Comparison of ENCODE assay signal across 8 cellular contexts in genomic region chr5:71533614-71534013, GRCh38. TPM values are rescaled to one million over a fixed set of nuclear protein-coding genes. Genes with fewer than 3 reads are reported as not detected.
DNase-seq lines count a peak whose midpoint lies in the region; ATAC-seq and TF ChIP-seq lines count a peak whose summit lies in the region.

No MANE protein-coding gene starts in this region.

- no peak overlapping the region for H4K91ac ChIP-seq in mesenchymal stem cell (ENCODE audit: low read length)

- no peak overlapping the region for H2BK5ac ChIP-seq in mesenchymal stem cell (ENCODE audit: low read depth, low read length, poor library complexity, severe bottlenecking)

- H3K4me2 ChIP-seq in mesenchymal stem cell (ENCODE audit: low read length, poor library complexity, severe bottlenecking) = no peak overlapping the region

- intact Hi-C loops in body of pancreas (cut with DNase I) = no loop called here

- 100% methylated on average over 1 of the region's 1 CpG for WGBS in mesenchymal stem cell
- 100% methylated on average over 1 of the region's 1 CpG for WGBS in body of pancreas, 2 donors

- H3K27ac ChIP-seq in mesenchymal stem cell (ENCODE audit: low read length, poor library complexity, severe bottlenecking) (no peak overlapping the region), body of pancreas (no peak overlapping the region)

- H2AFZ ChIP-seq in mesenchymal stem cell (ENCODE audit: low read depth, low read length) = no peak overlapping the region

- H2AK5ac ChIP-seq in mesenchymal stem cell (ENCODE audit: low read length, severe bottlenecking) = no peak overlapping the region

- TF ChIP-seq CTCF in HFF-Myc (IDR thresholded peaks at IDR 0.05; ENCODE audit: low read depth, low read length, missing control alignments) = no peak
- TF ChIP-seq CTCF in type B pancreatic cell (conservative IDR thresholded peaks at IDR 0.05) = no peak
- TF ChIP-seq CTCF in body of pancreas (IDR thresholded peaks at IDR 0.05) = no peak

- DNase-seq in EL (peak; percentile 40), HFF-Myc (ENCODE audit: extremely low read depth, low read depth) (peak; percentile 10), amniotic epithelial cell (ENCODE audit: low read depth) (peak; percentile 38), mesenchymal stem cell (peak; percentile 62), 8988T (no peak), NCI-H146 treated with DMSO at 0.1 percent for 48 hours (lab: John Stamatoyannopoulos, UW; ENCODE audit: unreplicated experiment) (no peak), type B pancreatic cell (ENCODE audit: extremely low spot score, unreplicated experiment) (no peak), body of pancreas (no peak)

- H3K23ac ChIP-seq in mesenchymal stem cell (ENCODE audit: low read length in 2 of 2) = no peak overlapping the region

- peaks cover 2% of the 10 kb centered on the region for H3K4me1 ChIP-seq in mesenchymal stem cell (ENCODE audit: control insufficient read depth, insufficient read depth, low read depth, low read length)
- H3K4me1 ChIP-seq in body of pancreas = no peaks in the 10 kb centered on the region

- H3K79me1 ChIP-seq in mesenchymal stem cell (replicated peaks; ENCODE audit: low read length, poor library complexity, severe bottlenecking) = peaks cover 22% of the 10 kb centered on the region

- H3K14ac ChIP-seq in mesenchymal stem cell (ENCODE audit: low read length in 2 of 2) = no peak overlapping the region

- H3K9me3 Mint-ChIP-seq in type B pancreatic cell = no peaks in the 10 kb centered on the region

- H3K27ac Mint-ChIP-seq in type B pancreatic cell = no peak overlapping the region

- H3K4me3 ChIP-seq in HFF-Myc (replicated peaks; ENCODE audit: low read depth, low read length) (no peak overlapping the region), mesenchymal stem cell (ENCODE audit: insufficient read depth in 1 of 2, low read depth in 1 of 2, low read length in 2 of 2) (no peak overlapping the region), body of pancreas (no peak overlapping the region)

- peaks cover 38% of the 10 kb centered on the region for H3K36me3 Mint-ChIP-seq in type B pancreatic cell

- H3K36me3 ChIP-seq in mesenchymal stem cell (ENCODE audit: control insufficient read depth in 1 of 2, insufficient read depth in 2 of 2, low read depth in 1 of 2, low read length in 2 of 2) (peaks cover 24 to 47% of the 10 kb centered on the region in 2 experiments), body of pancreas (replicated peaks in 1 of 2; ENCODE audit: insufficient read depth in 1 of 2, low read depth in 2 of 2) (peaks cover 0 to 3% of the 10 kb centered on the region in 2 donors)

- no peak overlapping the region for H3K4me3 Mint-ChIP-seq in type B pancreatic cell

- no peak overlapping the region for H4K8ac ChIP-seq in mesenchymal stem cell (ENCODE audit: low read length)

- H3K4ac ChIP-seq in mesenchymal stem cell (ENCODE audit: low read depth in 1 of 2, low read length in 2 of 2) = no peak overlapping the region

- no peaks in the 10 kb centered on the region for H3K9me3 ChIP-seq in mesenchymal stem cell (ENCODE audit: control insufficient read depth, low read length)
- H3K9me3 ChIP-seq in body of pancreas = no peaks in the 10 kb centered on the region

- no peak for ATAC-seq in body of pancreas

- no peak overlapping the region for H2BK12ac ChIP-seq in mesenchymal stem cell (ENCODE audit: low read length in 2 of 2)

- H3K18ac ChIP-seq in mesenchymal stem cell (ENCODE audit: low read depth in 1 of 2, low read length in 2 of 2) = no peak overlapping the region

- H3K4me1 Mint-ChIP-seq in type B pancreatic cell (ENCODE audit: unreplicated experiment) = no peaks in the 10 kb centered on the region

- no peak for TF ChIP-seq POLR2A in body of pancreas (IDR thresholded peaks at IDR 0.05)

- H2BK120ac ChIP-seq in mesenchymal stem cell (ENCODE audit: low read depth, low read length) = no peak overlapping the region

- peak overlapping the region; percentile 38 for H3K9ac ChIP-seq in mesenchymal stem cell (ENCODE audit: low read length)

- no peak overlapping the region for H2BK15ac ChIP-seq in mesenchymal stem cell (ENCODE audit: low read depth, poor library complexity, severe bottlenecking)

- H3K27me3 Mint-ChIP-seq in type B pancreatic cell = no peaks in the 10 kb centered on the region

- H3K27me3 ChIP-seq in mesenchymal stem cell (ENCODE audit: control insufficient read depth in 1 of 2, insufficient read depth in 1 of 2, low read length in 2 of 2) (no peaks in the 10 kb centered on the region), body of pancreas (no peaks in the 10 kb centered on the region)

RNA-seq across cellular contexts. Expression of gene MCCC2, which starts 53.5 kb away (rescaled TPM):
- 20.9 TPM for polyA plus RNA-seq in mesenchymal stem cell (2013, experiment 1 of 2)
- 20.9 TPM for polyA plus RNA-seq in mesenchymal stem cell (2013, experiment 2 of 2)
- total RNA-seq in type B pancreatic cell (ENCODE audit: low replicate concordance) (32.3 and 48.6 TPM in 2 replicates), body of pancreas (10 to 100 TPM; 22.8 to 31.0 TPM)

Comparison
In these comparisons a context has a peak if more than half of its experiments do, and no peak if none do; other contexts are left out.
1. DNase-seq: peak in EL (single experiment), HFF-Myc (single experiment), amniotic epithelial cell (single experiment) and mesenchymal stem cell (single experiment); none in 8988T (single experiment), NCI-H146 treated with DMSO at 0.1 percent for 48 hours (single experiment), type B pancreatic cell (single experiment) and body of pancreas (0 of 4).